In the genomic region with DNA sequence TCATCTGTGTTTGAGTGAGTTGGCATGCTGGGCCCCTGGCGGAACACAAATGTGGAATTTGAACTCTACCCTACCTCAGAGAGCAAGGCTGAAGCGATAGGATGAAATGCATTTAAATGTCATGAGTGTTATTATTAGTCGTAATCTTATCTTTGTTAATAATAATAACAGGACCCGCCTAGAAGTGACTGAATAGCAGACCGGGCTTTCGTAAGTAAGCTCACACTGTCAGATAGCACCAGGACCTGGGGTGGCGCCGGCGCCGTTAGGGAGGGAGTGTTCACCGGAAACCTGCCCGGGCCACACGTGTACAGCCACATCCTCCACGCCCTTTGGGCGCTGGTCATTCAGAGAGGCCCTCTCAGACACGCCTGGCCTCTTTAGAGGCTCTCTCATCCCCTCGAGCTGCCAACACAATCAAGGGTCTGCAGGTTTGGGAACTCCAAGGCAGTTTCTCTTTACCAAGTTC, we compare ENCODE assay signal across 8 cellular contexts.
A peak's percentile ranks its signal among the peaks of the same experiment; 100 is the strongest.
DNase-seq lines count a peak whose midpoint lies in the region; ATAC-seq, FAIRE-seq and TF ChIP-seq lines count a peak whose summit lies in the region.

No MANE protein-coding gene starts in this region.

- no peaks in the 10 kb centered on the region for H3K27me3 Mint-ChIP-seq in chondrocyte (ENCODE audit: low read depth)
- no peaks in the 10 kb centered on the region for H3K27me3 Mint-ChIP-seq in naive thymus-derived CD4-positive, alpha-beta T cell
- no peaks in the 10 kb centered on the region; the same call in 1 of the 2 replicates for H3K27me3 Mint-ChIP-seq in H9 (ENCODE audit: low read depth)

- H3K79me2 ChIP-seq in H9 (ENCODE audit: insufficient read depth, low read length): no peaks in the 10 kb centered on the region

- peaks cover 48 to 56% of the 10 kb centered on the region in 2 donors for H3K4me1 ChIP-seq in naive thymus-derived CD4-positive, alpha-beta T cell (ENCODE audit: control insufficient read depth in 2 of 2, insufficient read depth in 2 of 2, low read length in 2 of 2)
- H3K4me1 ChIP-seq in uterus: peaks cover 9 to 17% of the 10 kb centered on the region in 2 donors
- H3K4me1 ChIP-seq in H9 (ENCODE audit: insufficient read depth, low read length): 0 out of 2 replicates have a peak, but pooled peaks cover 1% of the 10 kb centered on the region

- no peak overlapping the region for H3K23ac ChIP-seq in H9 (ENCODE audit: insufficient read length, low read depth, low read length)

- no peak overlapping the region for H2BK15ac ChIP-seq in H9 (ENCODE audit: low read depth, low read length)

- peak overlapping the region; percentile 17 for H3K4me3 ChIP-seq in naive thymus-derived CD4-positive, alpha-beta T cell (ENCODE audit: low read length)
- H3K4me3 ChIP-seq in uterus: no peak overlapping the region

- H3K9ac ChIP-seq in H9 (ENCODE audit: extremely low read depth, insufficient read length, low read length): no peak overlapping the region

- H3K9me3 Mint-ChIP-seq in chondrocyte (ENCODE audit: low read depth) (no peaks in the 10 kb centered on the region), H9 (no peaks in the 10 kb centered on the region)
- no peaks in the 10 kb centered on the region for H3K9me3 Mint-ChIP-seq in naive thymus-derived CD4-positive, alpha-beta T cell

- H2BK120ac ChIP-seq in H9 (ENCODE audit: low read depth, low read length, poor library complexity, severe bottlenecking): no peak overlapping the region

- no peak overlapping the region for H3T11ph ChIP-seq in H9 (ENCODE audit: low read length)

- H3K27ac Mint-ChIP-seq in chondrocyte (ENCODE audit: unreplicated experiment): no peak overlapping the region
- peak overlapping the region; percentile 92 to 100 (median 97) for H3K27ac Mint-ChIP-seq in naive thymus-derived CD4-positive, alpha-beta T cell
- no peak overlapping the region for H3K27ac Mint-ChIP-seq in H9

- TF ChIP-seq CTCF in chondrocyte (IDR thresholded peaks at IDR 0.05) (no peak), uterus (IDR thresholded peaks at IDR 0.05) (no peak), H9 (conservative IDR thresholded peaks at IDR 0.05) (no peak)

- no peak overlapping the region for H4K91ac ChIP-seq in H9 (ENCODE audit: insufficient read length, low read depth, low read length)

- intact Hi-C loops in naive thymus-derived CD4-positive, alpha-beta T cell (cut with micrococcal nuclease): no loop called here
- intact Hi-C loops in uterus (cut with DNase I; ENCODE audit: low total_unique reads): no loop called here

- H3K56ac ChIP-seq in H9 (ENCODE audit: insufficient read length, low read depth, low read length): no peak overlapping the region

- no peaks in the 10 kb centered on the region for H3K36me3 Mint-ChIP-seq in chondrocyte (ENCODE audit: low read depth)
- H3K36me3 Mint-ChIP-seq in naive thymus-derived CD4-positive, alpha-beta T cell: peaks cover 0 to 14% (median 0%) of the 10 kb centered on the region in 5 donors
- no peaks in the 10 kb centered on the region for H3K36me3 Mint-ChIP-seq in H9 (ENCODE audit: insufficient read depth in 1 of 3, low read depth in 3 of 3)

- no peak for FAIRE-seq in HTR-8/SVneo (lab: Jason Lieb, UNC)

- no peaks in the 10 kb centered on the region for H4K20me1 ChIP-seq in H9 (ENCODE audit: control insufficient read depth, insufficient read depth, insufficient read length)

- no peak overlapping the region for H3K4ac ChIP-seq in H9 (ENCODE audit: low read depth, low read length)

- peaks cover 21% of the 10 kb centered on the region for H3K4me1 Mint-ChIP-seq in chondrocyte (ENCODE audit: low read depth)
- H3K4me1 Mint-ChIP-seq in naive thymus-derived CD4-positive, alpha-beta T cell: peaks cover 34 to 80% (median 77%) of the 10 kb centered on the region in 7 donors
- H3K4me1 Mint-ChIP-seq in H9: peaks cover 19 to 21% of the 10 kb centered on the region in 2 experiments

- no CpG with 5 or more reads among the region's 17 CpGs for WGBS in H9 (ENCODE audit: extremely low coverage, insufficient read length, low lambda C conversion rate)

- no peak overlapping the region for H3K18ac ChIP-seq in H9 (ENCODE audit: insufficient read length, low read depth, low read length)

- no peak overlapping the region for H2AK5ac ChIP-seq in H9 (ENCODE audit: insufficient read length, low read length)

- no peaks in the 10 kb centered on the region for H3K27me3 ChIP-seq in naive thymus-derived CD4-positive, alpha-beta T cell (ENCODE audit: control insufficient read depth in 2 of 2, insufficient read depth in 2 of 2, low read length in 2 of 2)
- no peaks in the 10 kb centered on the region for H3K27me3 ChIP-seq in uterus
- no peaks in the 10 kb centered on the region for H3K27me3 ChIP-seq in H9 (ENCODE audit: insufficient read depth, low read length)

- ATAC-seq in GM18519 (IDR thresholded peaks at IDR 0.05; ENCODE audit: low FRiP score, unreplicated experiment): peak; percentile 35
- peak; percentile 46 for ATAC-seq in HG03025 (IDR thresholded peaks at IDR 0.05; ENCODE audit: low FRiP score, unreplicated experiment)
- ATAC-seq in naive thymus-derived CD4-positive, alpha-beta T cell: peak; percentile 36

- peak overlapping the region; percentile 96 for H3K27ac ChIP-seq in naive thymus-derived CD4-positive, alpha-beta T cell (ENCODE audit: low read depth, low read length)
- H3K27ac ChIP-seq in uterus (peak overlapping the region; percentile 47 to 62), H9 (ENCODE audit: insufficient read length, low read depth, low read length) (no peak overlapping the region)

- no peak overlapping the region for H4K8ac ChIP-seq in H9 (replicated peaks; ENCODE audit: insufficient read length, low read depth, low read length)

- H3K9me3 ChIP-seq in naive thymus-derived CD4-positive, alpha-beta T cell (ENCODE audit: control insufficient read depth in 2 of 3, low read length in 3 of 3): no peaks in the 10 kb centered on the region
- H3K9me3 ChIP-seq in uterus (no peaks in the 10 kb centered on the region), H9 (ENCODE audit: control insufficient read depth, low read depth, low read length) (no peaks in the 10 kb centered on the region)

- H2BK12ac ChIP-seq in H9 (ENCODE audit: insufficient read length, low read depth, low read length): no peak overlapping the region

- peak in 1 of 2 donors; percentile 10 for TF ChIP-seq POLR2A in uterus (IDR thresholded peaks at IDR 0.05)

- H2BK5ac ChIP-seq in H9 (ENCODE audit: insufficient read length, low read length): no peak overlapping the region

- H3K4me3 Mint-ChIP-seq in chondrocyte (ENCODE audit: unreplicated experiment) (no peak overlapping the region), H9 (no peak overlapping the region)
- peak overlapping the region; percentile 21 to 87 (median 66) for H3K4me3 Mint-ChIP-seq in naive thymus-derived CD4-positive, alpha-beta T cell

- H4K5ac ChIP-seq in H9 (ENCODE audit: insufficient read length, low read depth, low read length): no peak overlapping the region

- CTCF ChIA-PET in naive thymus-derived CD4-positive, alpha-beta T cell (lab: Charles Lee): interaction anchor here (2.0 kb wide), 1 partner anchor 64 kb away, joined by 6 read pairs; a partner anchor contains a TSS

- H3K79me1 ChIP-seq in H9 (ENCODE audit: insufficient read depth, low read depth, low read length, poor library complexity, severe bottlenecking): no peaks in the 10 kb centered on the region

- no peaks in the 10 kb centered on the region for H3K23me2 ChIP-seq in H9 (ENCODE audit: insufficient read length, low read depth, low read length, poor library complexity, severe bottlenecking)

- peaks cover 0 to 2% (median 0%) of the 10 kb centered on the region in 3 experiments for H3K36me3 ChIP-seq in naive thymus-derived CD4-positive, alpha-beta T cell (ENCODE audit: control insufficient read depth in 2 of 3, insufficient read depth in 3 of 3, low read length in 3 of 3)
- H3K36me3 ChIP-seq in uterus: no peaks in the 10 kb centered on the region

- no peak overlapping the region for H2BK20ac ChIP-seq in H9 (ENCODE audit: low read depth, low read length, poor library complexity, severe bottlenecking)

- no peak overlapping the region for H3K14ac ChIP-seq in H9 (ENCODE audit: insufficient read depth, low read length)

- H3K4me2 ChIP-seq in H9 (ENCODE audit: insufficient read depth, insufficient read length, low read length): no peak overlapping the region

- DNase-seq in UCSD-AML1 (lab: John Stamatoyannopoulos, UW; ENCODE audit: unreplicated experiment): peak; percentile 76
- peak; percentile 72 for DNase-seq in chondrocyte (ENCODE audit: low spot score)
- peak in 1 of 9 donors; percentile 34 for DNase-seq in naive thymus-derived CD4-positive, alpha-beta T cell
- DNase-seq in uterus: peak in 1 of 2 donors; percentile 67
- no peak for DNase-seq in H9
- DNase-seq in HTR-8/SVneo (ENCODE audit: insufficient read length, low spot score): no peak

- H2AFZ ChIP-seq in H9 (ENCODE audit: low read length): no peak overlapping the region

- POLR2A ChIA-PET in naive thymus-derived CD4-positive, alpha-beta T cell (lab: Charles Lee): interaction anchor here (0.6 kb wide), 1 partner anchor 178 kb away, joined by 3 read pairs; no protein-coding TSS in a partner anchor

Comparison
In these comparisons a context has a peak if more than half of its experiments do, and no peak if none do; other contexts are left out.
1. DNase-seq: peak in UCSD-AML1 (single experiment) and chondrocyte (single experiment); none in H9 (single experiment) and HTR-8/SVneo (single experiment).
2. H3K27ac Mint-ChIP-seq: peak in naive thymus-derived CD4-positive, alpha-beta T cell (9 of 9); none in chondrocyte (single experiment) and H9 (0 of 3).
3. H3K4me3 Mint-ChIP-seq: peak in naive thymus-derived CD4-positive, alpha-beta T cell (10 of 10); none in chondrocyte (single experiment) and H9 (0 of 2).
4. Peak in every context shown above with its lines, with median percentiles within 50 percentile points of each other: ATAC-seq.